Comparison of ENCODE assay signal across 31 cellular contexts in the genomic region with DNA sequence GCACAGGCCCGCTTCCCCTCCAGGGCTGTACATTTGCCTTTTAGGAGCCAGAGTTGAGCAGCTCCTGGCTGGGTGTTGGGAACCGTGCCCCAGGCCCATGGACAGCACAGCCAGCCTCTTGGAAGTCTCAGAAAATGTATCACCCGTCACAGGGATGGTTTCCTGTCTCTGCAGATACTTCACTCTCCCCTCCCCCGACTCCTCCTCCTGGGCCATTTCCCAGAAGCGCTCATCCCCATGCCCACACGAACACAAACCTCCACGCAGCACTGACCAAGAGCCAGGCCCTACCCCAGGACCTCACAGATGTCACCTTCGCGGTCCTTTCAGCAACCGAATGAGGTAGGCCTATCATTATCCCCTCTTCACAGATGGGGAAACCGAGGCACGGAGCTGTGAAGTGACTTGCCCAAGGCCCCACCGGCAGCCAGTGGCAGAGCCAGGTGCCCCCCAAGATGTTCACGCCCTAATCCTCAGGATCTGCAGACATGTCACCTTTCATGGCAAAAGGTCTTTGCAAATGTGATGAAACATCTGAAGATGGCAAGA.
"Had no signal": no experiment of that assay in that cellular context is flagged by ENCODE, and none has a peak within 500 bp of the region (broad histone marks: within the 10 kb centered on the region; RNA-seq: fewer than 3 reads in every experiment).

No MANE protein-coding gene starts in this region.

- H3K9me3 ChIP-seq: adrenal gland, body of pancreas, gastrocnemius medialis, heart left ventricle, stomach, thyroid gland, upper lobe of left lung had no signal

- ATAC-seq: activated T-cell treated with anti-CD3 and anti-CD28 coated beads, Interleukin-2, amount 50 U/mL, for 72 hours; body of pancreas; effector memory CD8-positive, alpha-beta T cell; gastrocnemius medialis; heart left ventricle; left lobe of liver; sciatic nerve; stimulated activated memory B cell treated with anti-CD40 and anti-IgM and Interleukin-4, amounts not matched to agents 10 μg/mL and 1 μg/mL and 100 μg/mL, for 72 hours had no signal

- H3K4me1 Mint-ChIP-seq: activated naive CD8-positive, alpha-beta T cell treated with anti-CD3 and anti-CD28 coated beads for 36 hours had no signal

- H3K9me3 Mint-ChIP-seq: activated naive CD4-positive, alpha-beta T cell treated with anti-CD3 and anti-CD28 coated beads for 36 hours; activated naive CD8-positive, alpha-beta T cell treated with anti-CD3 and anti-CD28 coated beads for 36 hours; activated T-cell treated with anti-CD3 and anti-CD28 coated beads, Interleukin-2, amount 50 U/mL, for 72 hours; effector memory CD8-positive, alpha-beta T cell; immature natural killer cell; mesothelial cell of epicardium; naive B cell; nephron progenitor cell; stimulated activated memory B cell treated with anti-CD40 and anti-IgM and Interleukin-4, amounts not matched to agents 10 μg/mL and 1 μg/mL and 100 μg/mL, for 72 hours had no signal

- H3K27ac Mint-ChIP-seq: activated naive CD4-positive, alpha-beta T cell treated with anti-CD3 and anti-CD28 coated beads for 36 hours; activated naive CD8-positive, alpha-beta T cell treated with anti-CD3 and anti-CD28 coated beads for 36 hours; activated T-cell treated with anti-CD3 and anti-CD28 coated beads, Interleukin-2, amount 50 U/mL, for 72 hours; stimulated activated memory B cell treated with anti-CD40 and anti-IgM and Interleukin-4, amounts not matched to agents 10 μg/mL and 1 μg/mL and 100 μg/mL, for 72 hours had no signal

- H3K36me3 Mint-ChIP-seq: activated naive CD8-positive, alpha-beta T cell treated with anti-CD3 and anti-CD28 coated beads for 36 hours; immature natural killer cell; mesothelial cell of epicardium; naive B cell; stimulated activated memory B cell treated with anti-CD40 and anti-IgM and Interleukin-4, amounts not matched to agents 10 μg/mL and 1 μg/mL and 100 μg/mL, for 72 hours had no signal

- H3K4me3 Mint-ChIP-seq: activated naive CD4-positive, alpha-beta T cell treated with anti-CD3 and anti-CD28 coated beads for 36 hours; activated naive CD8-positive, alpha-beta T cell treated with anti-CD3 and anti-CD28 coated beads for 36 hours; activated T-cell treated with anti-CD3 and anti-CD28 coated beads, Interleukin-2, amount 50 U/mL, for 72 hours; effector memory CD8-positive, alpha-beta T cell; immature natural killer cell; mesothelial cell of epicardium; naive B cell; nephron progenitor cell; stimulated activated memory B cell treated with anti-CD40 and anti-IgM and Interleukin-4, amounts not matched to agents 10 μg/mL and 1 μg/mL and 100 μg/mL, for 72 hours had no signal

- H3K27me3 ChIP-seq: adrenal gland, body of pancreas, gastrocnemius medialis, heart left ventricle, stomach, thyroid gland, upper lobe of left lung had no signal

- H3K4me1 ChIP-seq: thyroid gland, upper lobe of left lung had no signal

- H3K27me3 Mint-ChIP-seq: activated naive CD8-positive, alpha-beta T cell treated with anti-CD3 and anti-CD28 coated beads for 36 hours; effector memory CD8-positive, alpha-beta T cell; naive B cell; stimulated activated memory B cell treated with anti-CD40 and anti-IgM and Interleukin-4, amounts not matched to agents 10 μg/mL and 1 μg/mL and 100 μg/mL, for 72 hours had no signal

- DNase-seq: activated CD4-positive, alpha-beta T cell treated with anti-CD3 and anti-CD28 coated beads for 4 hours; activated CD4-positive, alpha-beta T cell treated with anti-CD3 and anti-CD28 coated beads, Interleukin-2, amount 50 U/mL, for 4 hours; activated effector memory CD4-positive, alpha-beta T cell treated with anti-CD3 and anti-CD28 coated beads, Interleukin-2, amount 50 U/mL, for 16 hours; activated naive CD4-positive, alpha-beta T cell treated with anti-CD3 and anti-CD28 coated beads for 36 hours; activated naive CD8-positive, alpha-beta T cell treated with anti-CD3 and anti-CD28 coated beads for 36 hours; activated T-cell treated with anti-CD3 and anti-CD28 coated beads for 4 hours; activated T-cell treated with anti-CD3 and anti-CD28 coated beads, Interleukin-2, amount 50 U/mL, for 72 hours; adrenal gland; body of pancreas; cortex of kidney; effector memory CD8-positive, alpha-beta T cell; erythroblast; gastrocnemius medialis; hypothalamus; immature natural killer cell; naive B cell; occipital lobe; stimulated activated CD4-positive, alpha-beta T cell treated with anti-CD3 and anti-CD28 coated beads, Interleukin-4, amount 100 ng/mL, for 24 hours; stomach; T-helper 9 cell; thyroid gland had no signal

- H3K36me3 ChIP-seq: adrenal gland, gastrocnemius medialis, heart left ventricle, stomach, thyroid gland, upper lobe of left lung had no signal

- H3K27ac ChIP-seq: body of pancreas, heart left ventricle, skin epidermis, stomach, thyroid gland, upper lobe of left lung, VCaP had no signal

- H3K4me3 ChIP-seq: adrenal gland, body of pancreas, gastrocnemius medialis, heart left ventricle, lung, skin epidermis, stomach, thyroid gland, upper lobe of left lung had no signal
